Comparison of ENCODE assay signal across 23 cellular contexts in the genomic region with DNA sequence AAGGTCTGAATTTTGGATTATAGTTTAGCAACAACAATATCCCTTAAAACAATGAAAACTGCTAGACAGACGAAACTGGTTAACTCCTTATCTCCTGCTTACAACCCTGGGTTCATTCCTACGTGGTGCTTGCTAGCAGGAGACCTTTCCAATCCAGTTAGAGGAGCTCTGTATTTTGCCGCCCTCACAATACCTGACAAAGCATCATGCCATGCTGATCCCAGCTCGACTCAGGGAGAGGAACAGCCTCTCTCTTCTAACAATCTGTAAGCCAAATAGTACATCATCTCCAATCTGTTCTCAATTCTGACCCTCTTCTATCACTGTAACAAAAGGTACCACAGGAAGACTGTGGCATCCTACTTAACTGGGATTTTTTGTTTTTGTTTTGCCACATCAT.
"Had no signal": no experiment of that assay in that cellular context is flagged by ENCODE, and none has a peak within 500 bp of the region (broad histone marks: within the 10 kb centered on the region; RNA-seq: fewer than 3 reads in every experiment).

No MANE protein-coding gene starts in this region.

- DNase-seq: naive thymus-derived CD4-positive, alpha-beta T cell; natural killer cell; pancreas; right cardiac atrium; right lobe of liver; sigmoid colon; small intestine; stimulated activated CD4-positive, alpha-beta T cell treated with anti-CD3 and anti-CD28 coated beads, Interleukin-15, amount 100 ng/mL, for 24 hours; stimulated activated CD4-positive, alpha-beta T cell treated with anti-CD3 and anti-CD28 coated beads, Interleukin-2, amount 100 ng/mL, for 24 hours; stimulated activated CD4-positive, alpha-beta T cell treated with anti-CD3 and anti-CD28 coated beads, Interleukin-2, amount 100 ng/mL, for 48 hours; stimulated activated CD4-positive, alpha-beta T cell treated with anti-CD3 and anti-CD28 coated beads, Interleukin-4, amount 100 ng/mL, for 24 hours; stimulated activated naive B cell treated with anti-CD40 and anti-IgM and Interleukin-4, amounts not matched to agents 10 μg/mL and 1 μg/mL and 100 μg/mL, for 72 hours; stimulated activated naive CD4-positive, alpha-beta T cell treated with Interleukin-2 at 50 U/mL for 16 hours; stomach; thyroid gland; trophoblast cell; upper lobe of left lung had no signal

- ATAC-seq: naive thymus-derived CD4-positive, alpha-beta T cell; natural killer cell; pancreas; right cardiac atrium; right lobe of liver; stimulated activated effector memory CD8-positive, alpha-beta T cell treated with anti-CD3 and anti-CD28 coated beads, Interleukin-12 subunit alpha, Interleukin-12 subunit beta, amount 100 ng/mL, for 72 hours; stimulated activated naive B cell treated with anti-CD40 and anti-IgM and Interleukin-4, amounts not matched to agents 10 μg/mL and 1 μg/mL and 100 μg/mL, for 72 hours had no signal

- H3K27ac ChIP-seq: neutrophil, pancreas, prostate gland, right lobe of liver, sigmoid colon, stomach, thoracic aorta, thyroid gland, tibial nerve, upper lobe of left lung, vagina had no signal

- H3K4me3 ChIP-seq: pancreas, prostate gland, right lobe of liver, sigmoid colon, stomach, thoracic aorta, thyroid gland, tibial nerve, upper lobe of left lung, vagina had no signal

- H3K9me3 ChIP-seq: neutrophil, pancreas, prostate gland, right lobe of liver, sigmoid colon, stomach, thoracic aorta, thyroid gland, tibial nerve, upper lobe of left lung, vagina had no signal

- H3K36me3 ChIP-seq: prostate gland had no signal

- H3K27me3 ChIP-seq: neutrophil, pancreas, right lobe of liver, sigmoid colon, stomach, thyroid gland, tibial nerve, upper lobe of left lung, vagina had no signal
